ENCODE assay signal across 14 cellular contexts in genomic region chr7:100967292-100967863, GRCh38. TPM values are rescaled to one million over a fixed set of nuclear protein-coding genes. Genes with fewer than 3 reads are reported as not detected.
A peak's percentile ranks its signal among the peaks of the same experiment; 100 is the strongest.
DNase-seq lines count a peak whose midpoint lies in the region; ATAC-seq and TF ChIP-seq lines count a peak whose summit lies in the region.
"Had no signal": no experiment of that assay in that cellular context is flagged by ENCODE, and none has a peak within 500 bp of the region (broad histone marks: within the 10 kb centered on the region; RNA-seq: fewer than 3 reads in every experiment).

No MANE protein-coding gene starts in this region.

- H3K4me3 Mint-ChIP-seq in T-helper 1 cell treated with Interleukin-12 subunit alpha and Interleukin-12 subunit beta and Interleukin-4 antibody, amounts not matched to agents 30 μg/mL and 1 μg/mL, for 36 hours = peak overlapping the region; percentile 8
- peak overlapping the region in 3 of 4 donors; percentile 55 to 86 (median 61) for H3K4me3 Mint-ChIP-seq in IgD-negative memory B cell
- peak overlapping the region; percentile 47 to 71 for H3K4me3 Mint-ChIP-seq in effector memory CD8-positive, alpha-beta T cell

- H3K23ac ChIP-seq in neuronal stem cell (ENCODE audit: low read depth, low read length, poor library complexity) = peak overlapping the region; percentile 19

- no peak overlapping the region for H3K4ac ChIP-seq in neuronal stem cell (ENCODE audit: low read length)

- no peak overlapping the region for H3K27ac Mint-ChIP-seq in T-helper 1 cell treated with Interleukin-12 subunit alpha and Interleukin-12 subunit beta and Interleukin-4 antibody, amounts not matched to agents 30 μg/mL and 1 μg/mL, for 36 hours
- peak overlapping the region in 1 of 3 donors; percentile 78 for H3K27ac Mint-ChIP-seq in IgD-negative memory B cell
- H3K27ac Mint-ChIP-seq in effector memory CD8-positive, alpha-beta T cell = no peak overlapping the region

- TF ChIP-seq CTCF in vagina (IDR thresholded peaks at IDR 0.05) (no peak), OCI-LY7 (conservative IDR thresholded peaks at IDR 0.05; ENCODE audit: low read length) (no peak)

- POLR2A ChIA-PET in OCI-LY7 (lab: Charles Lee) = no interaction called here

- CTCF ChIA-PET in OCI-LY7 (lab: Charles Lee; ENCODE audit: unreplicated experiment) = no interaction called here

- H3K36me3 ChIP-seq in neuronal stem cell (replicated peaks in 1 of 2; ENCODE audit: control insufficient read depth in 2 of 2, insufficient read depth in 2 of 2, low read length in 2 of 2) (no peaks in the 10 kb centered on the region), vagina (no peaks in the 10 kb centered on the region), OCI-LY7 (ENCODE audit: insufficient read depth, low read length) (no peaks in the 10 kb centered on the region)
- H3K36me3 ChIP-seq: tibial nerve had no signal

- H3K27me3 ChIP-seq in neuronal stem cell (ENCODE audit: control insufficient read depth in 3 of 3, insufficient read depth in 3 of 3, low read depth in 1 of 3, low read length in 3 of 3) = peaks cover 15 to 74% (median 47%) of the 10 kb centered on the region in 3 experiments
- H3K27me3 ChIP-seq in vagina = no peaks in the 10 kb centered on the region

- H3K9ac ChIP-seq in neuronal stem cell (ENCODE audit: low read depth, low read length, poor library complexity) = no peak overlapping the region

- H3K4me1 ChIP-seq in neuronal stem cell (ENCODE audit: control insufficient read depth in 2 of 2, insufficient read depth in 1 of 2, low read depth in 1 of 2, low read length in 2 of 2) (peaks cover 0 to 9% of the 10 kb centered on the region in 2 donors), vagina (peaks cover 19% of the 10 kb centered on the region), OCI-LY7 (ENCODE audit: insufficient read depth, low read length, poor library complexity, severe bottlenecking) (peaks cover 4% of the 10 kb centered on the region)

- H3K27me3 Mint-ChIP-seq in T-helper 1 cell treated with Interleukin-12 subunit alpha and Interleukin-12 subunit beta and Interleukin-4 antibody, amounts not matched to agents 30 μg/mL and 1 μg/mL, for 36 hours (ENCODE audit: low read depth) = peaks cover 45% of the 10 kb centered on the region
- H3K27me3 Mint-ChIP-seq in IgD-negative memory B cell = peaks cover 63% of the 10 kb centered on the region
- H3K27me3 Mint-ChIP-seq in effector memory CD8-positive, alpha-beta T cell = peaks cover 58 to 89% of the 10 kb centered on the region in 2 donors

- BruUV-seq in OCI-LY7 (replicated peaks; lab: Mats Ljungman, UMichigan) = no TSS peak

- no peaks in the 10 kb centered on the region for H3K9me3 Mint-ChIP-seq in T-helper 1 cell treated with Interleukin-12 subunit alpha and Interleukin-12 subunit beta and Interleukin-4 antibody, amounts not matched to agents 30 μg/mL and 1 μg/mL, for 36 hours
- H3K9me3 Mint-ChIP-seq in IgD-negative memory B cell = peaks cover 0 to 2% (median 0%) of the 10 kb centered on the region in 3 donors
- no peaks in the 10 kb centered on the region for H3K9me3 Mint-ChIP-seq in effector memory CD8-positive, alpha-beta T cell

- H4K91ac ChIP-seq in neuronal stem cell (ENCODE audit: low read depth, low read length, poor library complexity) = no peak overlapping the region

- H3K27ac ChIP-seq in neuronal stem cell (replicated peaks; ENCODE audit: low read length) = no peak overlapping the region
- no peak overlapping the region for H3K27ac ChIP-seq in vagina
- H3K27ac ChIP-seq in OCI-LY7 (ENCODE audit: low read depth, low read length, poor library complexity, severe bottlenecking) = no peak overlapping the region
- H3K27ac ChIP-seq: 22Rv1, dorsolateral prefrontal cortex had no signal

- ATAC-seq in effector memory CD8-positive, alpha-beta T cell (replicated peaks) = no peak
- no peak for ATAC-seq in HG02852 (IDR thresholded peaks at IDR 0.05; ENCODE audit: unreplicated experiment)

- peak overlapping the region; percentile 1 for H3K18ac ChIP-seq in neuronal stem cell (ENCODE audit: low read length)

- H3K9me2 ChIP-seq in OCI-LY7 (ENCODE audit: insufficient read depth, low read length) = no peaks in the 10 kb centered on the region

- no CpG with 5 or more reads among the region's 13 CpGs for WGBS in neuronal stem cell (ENCODE audit: extremely low coverage in 2 of 2, insufficient read length in 2 of 2, insufficient replicate concordance in 1 of 2), 2 donors

- no peak overlapping the region for H2BK12ac ChIP-seq in neuronal stem cell (ENCODE audit: low read length)

- H2BK15ac ChIP-seq in neuronal stem cell (ENCODE audit: low read length) = no peak overlapping the region

- H2AFZ ChIP-seq in neuronal stem cell (ENCODE audit: low read length) (no peak overlapping the region), OCI-LY7 (ENCODE audit: low read length) (no peak overlapping the region)

- peaks cover 4% of the 10 kb centered on the region for H3K4me1 Mint-ChIP-seq in T-helper 1 cell treated with Interleukin-12 subunit alpha and Interleukin-12 subunit beta and Interleukin-4 antibody, amounts not matched to agents 30 μg/mL and 1 μg/mL, for 36 hours (ENCODE audit: low read depth)
- H3K4me1 Mint-ChIP-seq in IgD-negative memory B cell = peaks cover 5 to 13% (median 8%) of the 10 kb centered on the region in 3 donors
- peaks cover 15 to 18% of the 10 kb centered on the region in 2 donors for H3K4me1 Mint-ChIP-seq in effector memory CD8-positive, alpha-beta T cell (ENCODE audit: low read depth in 2 of 2)

- TF ChIP-seq POLR2A in vagina (IDR thresholded peaks at IDR 0.05) = no peak

- H3K36me3 Mint-ChIP-seq in T-helper 1 cell treated with Interleukin-12 subunit alpha and Interleukin-12 subunit beta and Interleukin-4 antibody, amounts not matched to agents 30 μg/mL and 1 μg/mL, for 36 hours (ENCODE audit: low read depth) = no peaks in the 10 kb centered on the region
- H3K36me3 Mint-ChIP-seq in IgD-negative memory B cell = no peaks in the 10 kb centered on the region
- H3K36me3 Mint-ChIP-seq in effector memory CD8-positive, alpha-beta T cell (ENCODE audit: insufficient read depth) = peaks cover 3% of the 10 kb centered on the region

- H2AK5ac ChIP-seq in neuronal stem cell (ENCODE audit: low read depth, low read length) = no peak overlapping the region

- no peak overlapping the region for H2BK5ac ChIP-seq in neuronal stem cell (ENCODE audit: low read length)

- no peak overlapping the region for H3K4me2 ChIP-seq in neuronal stem cell (ENCODE audit: insufficient read depth, low read length, poor library complexity, severe bottlenecking)
- no peak overlapping the region for H3K4me2 ChIP-seq in OCI-LY7 (ENCODE audit: low read length)

- DNase-seq in T-helper 1 cell = no peak
- DNase-seq in effector memory CD8-positive, alpha-beta T cell = no peak
- DNase-seq in neuronal stem cell (ENCODE audit: low spot score) = no peak
- no peak for DNase-seq in vagina (ENCODE audit: extremely low spot score in 2 of 2)
- DNase-seq in OCI-LY7 (ENCODE audit: low spot score) = no peak
- DNase-seq: dorsolateral prefrontal cortex, NCI-H1048, NCI-H446 treated with DMSO at 0.1 percent for 48 hours had no signal

- H3K79me1 ChIP-seq in neuronal stem cell (ENCODE audit: low read depth, low read length) = peaks cover 1% of the 10 kb centered on the region

- H3K4me3 ChIP-seq in neuronal stem cell (ENCODE audit: low read length in 2 of 2) (no peak overlapping the region), vagina (no peak overlapping the region), OCI-LY7 (ENCODE audit: low read depth, low read length, poor library complexity, severe bottlenecking) (no peak overlapping the region)

- no peak overlapping the region for H3K14ac ChIP-seq in neuronal stem cell (ENCODE audit: low read length)

- H4K8ac ChIP-seq in neuronal stem cell (ENCODE audit: low read depth, low read length) = no peak overlapping the region

- H3K9me3 ChIP-seq in neuronal stem cell (replicated peaks in 1 of 2; ENCODE audit: control insufficient read depth in 2 of 2, insufficient read depth in 1 of 2, low read depth in 1 of 2, low read length in 2 of 2) = peaks cover 0 to 2% of the 10 kb centered on the region in 2 donors
- no peaks in the 10 kb centered on the region for H3K9me3 ChIP-seq in vagina
- no peaks in the 10 kb centered on the region for H3K9me3 ChIP-seq in OCI-LY7 (ENCODE audit: low read length)
- H3K9me3 ChIP-seq: tibial nerve had no signal

- H3K79me2 ChIP-seq in OCI-LY7 (ENCODE audit: insufficient read depth, low read depth, low read length) = no peaks in the 10 kb centered on the region

- no peak overlapping the region for H2BK120ac ChIP-seq in neuronal stem cell (ENCODE audit: low read depth, low read length)

- intact Hi-C loops in vagina (cut with DNase I) = no loop called here
- intact Hi-C loops in OCI-LY7 (cut with micrococcal nuclease; ENCODE audit: unreplicated experiment) = loop anchor here (5.0 kb wide), 1 partner anchor 90 kb away; no protein-coding TSS in a partner anchor

- no peaks in the 10 kb centered on the region for H4K20me1 ChIP-seq in OCI-LY7 (ENCODE audit: insufficient read depth, low read length)

RNA-seq across cellular contexts. Expression of gene MUC12, which starts 2.0 kb away (rescaled TPM):
- not detected for polyA plus RNA-seq in IgD-negative memory B cell
- 10.2 TPM for polyA plus RNA-seq in neuronal stem cell (2013, experiment 1 of 2)
- polyA plus RNA-seq in neuronal stem cell (2013, experiment 2 of 2) = 11.2 TPM
- total RNA-seq in vagina (2.7 TPM), OCI-LY7 (2022) (not detected in 2 replicates)
- not detected in 2 replicates for total RNA-seq in OCI-LY7 (2014; rRNA removed; shearing (Covaris generic))
- total RNA-seq: tibial nerve had no signal

RNA-seq across cellular contexts. Expression of gene MUC3A, which starts 18.0 kb away (rescaled TPM):
- polyA plus RNA-seq in IgD-negative memory B cell = not detected
- 5.0 TPM for polyA plus RNA-seq in neuronal stem cell (2013, experiment 1 of 2)
- 4.9 TPM for polyA plus RNA-seq in neuronal stem cell (2013, experiment 2 of 2)
- total RNA-seq in vagina (0.49 TPM), OCI-LY7 (2022) (not detected in 2 replicates)
- not detected in 2 replicates for total RNA-seq in OCI-LY7 (2014; rRNA removed; shearing (Covaris generic))

RNA-seq across cellular contexts. Expression of gene MUC17, which starts 52.5 kb away (rescaled TPM):
- polyA plus RNA-seq in IgD-negative memory B cell = not detected
- polyA plus RNA-seq in neuronal stem cell (2013, experiment 1 of 2) = not detected
- polyA plus RNA-seq in neuronal stem cell (2013, experiment 2 of 2) = not detected
- not detected for total RNA-seq in vagina
- not detected in 2 replicates for total RNA-seq in OCI-LY7 (2014; rRNA removed; shearing (Covaris generic))
- total RNA-seq in OCI-LY7 (2022) = not detected in 2 replicates
- total RNA-seq: kidney epithelial cell, tibial nerve had no signal

Comparison
In these comparisons a context has a peak if more than half of its experiments do, and no peak if none do; other contexts are left out.
1. H3K4me3 Mint-ChIP-seq: peak in every context shown above with its lines; median percentile 61 in IgD-negative memory B cell; 59 in effector memory CD8-positive, alpha-beta T cell; 8 in T-helper 1 cell treated with Interleukin-12 subunit alpha and Interleukin-12 subunit beta and Interleukin-4 antibody, amounts not matched to agents 30 μg/mL and 1 μg/mL, for 36 hours.